In genomic region chr11:60939301-60939700, GRCh38 we compare ENCODE assay signal across 32 cellular contexts. TPM values are rescaled to one million over a fixed set of nuclear protein-coding genes. Genes with fewer than 3 reads are reported as not detected.
"Had no signal": no experiment of that assay in that cellular context is flagged by ENCODE, and none has a peak within 500 bp of the region (broad histone marks: within the 10 kb centered on the region; RNA-seq: fewer than 3 reads in every experiment).

No MANE protein-coding gene starts in this region.

- H3K9me3 Mint-ChIP-seq: activated CD4-positive, alpha-beta memory T cell treated with anti-CD3 and anti-CD28 coated beads, Interleukin-2, amount 10 ng/mL, durations not matched to agents 7 days and 5 days; activated CD4-positive, alpha-beta T cell treated with anti-CD3 and anti-CD28 coated beads, Interleukin-2, amount 10 ng/mL, durations not matched to agents 7 days and 5 days; activated T-cell treated with anti-CD3 and anti-CD28 coated beads, Interleukin-2, amount 50 U/mL, for 24 hours; natural killer cell treated with Interleukin-12 subunit alpha and Interleukin-12 subunit beta and Interleukin-15 and Interleukin-18, amount 100 ng/mL, for 72 hours; T-helper 1 cell treated with Interleukin-12 subunit alpha and Interleukin-12 subunit beta and Interleukin-4 antibody, amounts not matched to agents 30 μg/mL and 1 μg/mL, for 36 hours had no signal

- H3K27me3 Mint-ChIP-seq: activated CD4-positive, alpha-beta T cell treated with anti-CD3 and anti-CD28 coated beads, Interleukin-2, amount 10 ng/mL, durations not matched to agents 7 days and 5 days; activated T-cell treated with anti-CD3 and anti-CD28 coated beads, Interleukin-2, amount 50 U/mL, for 24 hours had no signal

- FAIRE-seq: colon, small intestine had no signal

- H3K4me1 Mint-ChIP-seq: activated CD4-positive, alpha-beta memory T cell treated with anti-CD3 and anti-CD28 coated beads, Interleukin-2, amount 10 ng/mL, durations not matched to agents 7 days and 5 days had no signal

- ATAC-seq: foreskin keratinocyte; heart left ventricle; natural killer cell treated with Interleukin-12 subunit alpha and Interleukin-12 subunit beta and Interleukin-15 and Interleukin-18, amount 100 ng/mL, for 72 hours had no signal

- H3K27me3 ChIP-seq: breast epithelium, esophagus muscularis mucosa, foreskin keratinocyte, heart left ventricle, ovary, sigmoid colon, upper lobe of left lung had no signal

- DNase-seq: activated CD4-positive, alpha-beta memory T cell treated with anti-CD3 and anti-CD28 coated beads, Interleukin-2, amount 10 ng/mL, durations not matched to agents 7 days and 5 days; activated CD4-positive, alpha-beta T cell treated with anti-CD3 and anti-CD28 coated beads for 1 hour; activated CD4-positive, alpha-beta T cell treated with anti-CD3 and anti-CD28 coated beads, Interleukin-2, amount 10 ng/mL, durations not matched to agents 7 days and 5 days; activated CD8-positive, alpha-beta memory T cell treated with anti-CD3 and anti-CD28 coated beads, Interleukin-2, amount 50 U/mL, for 48 hours; activated gamma-delta T cell treated with Interleukin-2 at 50 U/mL for 16 hours; activated naive CD4-positive, alpha-beta T cell treated with anti-CD3 and anti-CD28 coated beads, Interleukin-2, amount 50 U/mL, for 16 hours; activated T-cell treated with anti-CD3 and anti-CD28 coated beads, Interleukin-2, amount 50 U/mL, for 24 hours; amniotic stem cell; dermis blood vessel endothelial cell; effector CD4-positive, alpha-beta T cell; foreskin keratinocyte; mesendoderm; ovary; retina; sigmoid colon; small intestine; stimulated activated CD4-positive, alpha-beta T cell treated with anti-CD3 and anti-CD28 coated beads, Interleukin-1b, Interleukin-23, amount 100 ng/mL, for 48 hours; stimulated activated CD4-positive, alpha-beta T cell treated with anti-CD3 and anti-CD28 coated beads, Interleukin-4, amount 100 ng/mL, for 4 hours; stimulated activated CD8-positive, alpha-beta memory T cell treated with anti-CD3 and anti-CD28 coated beads, Interleukin-4, amount 100 ng/mL, for 48 hours; stimulated activated naive CD4-positive, alpha-beta T cell treated with Interleukin-2 at 50 U/mL for 16 hours; SW 1271; upper lobe of left lung had no signal

- H3K27ac Mint-ChIP-seq: activated CD4-positive, alpha-beta memory T cell treated with anti-CD3 and anti-CD28 coated beads, Interleukin-2, amount 10 ng/mL, durations not matched to agents 7 days and 5 days; activated CD4-positive, alpha-beta T cell treated with anti-CD3 and anti-CD28 coated beads, Interleukin-2, amount 10 ng/mL, durations not matched to agents 7 days and 5 days; natural killer cell treated with Interleukin-12 subunit alpha and Interleukin-12 subunit beta and Interleukin-15 and Interleukin-18, amount 100 ng/mL, for 72 hours; T-helper 1 cell treated with Interleukin-12 subunit alpha and Interleukin-12 subunit beta and Interleukin-4 antibody, amounts not matched to agents 30 μg/mL and 1 μg/mL, for 36 hours had no signal

- H3K27ac ChIP-seq: breast epithelium, esophagus muscularis mucosa, foreskin keratinocyte, heart left ventricle, neutrophil, ovary, prostate gland, sigmoid colon, thoracic aorta had no signal

- H3K4me3 ChIP-seq: breast epithelium, esophagus muscularis mucosa, heart left ventricle, lung, ovary, prostate gland, sigmoid colon, thoracic aorta, upper lobe of left lung had no signal

- H3K36me3 ChIP-seq: breast epithelium, ovary, prostate gland had no signal

- H3K9me3 ChIP-seq: breast epithelium, esophagus muscularis mucosa, heart left ventricle, neutrophil, ovary, prostate gland, sigmoid colon, thoracic aorta, upper lobe of left lung had no signal

- H3K4me3 Mint-ChIP-seq: activated CD4-positive, alpha-beta memory T cell treated with anti-CD3 and anti-CD28 coated beads, Interleukin-2, amount 10 ng/mL, durations not matched to agents 7 days and 5 days; activated CD4-positive, alpha-beta T cell treated with anti-CD3 and anti-CD28 coated beads, Interleukin-2, amount 10 ng/mL, durations not matched to agents 7 days and 5 days; activated T-cell treated with anti-CD3 and anti-CD28 coated beads, Interleukin-2, amount 50 U/mL, for 24 hours; natural killer cell treated with Interleukin-12 subunit alpha and Interleukin-12 subunit beta and Interleukin-15 and Interleukin-18, amount 100 ng/mL, for 72 hours; T-helper 1 cell treated with Interleukin-12 subunit alpha and Interleukin-12 subunit beta and Interleukin-4 antibody, amounts not matched to agents 30 μg/mL and 1 μg/mL, for 36 hours had no signal

- H3K36me3 Mint-ChIP-seq: natural killer cell treated with Interleukin-12 subunit alpha and Interleukin-12 subunit beta and Interleukin-15 and Interleukin-18, amount 100 ng/mL, for 72 hours had no signal

- H3K4me1 ChIP-seq: prostate gland had no signal

RNA-seq across cellular contexts. Expression of gene CD6, which starts 32.2 kb away (rescaled TPM):
- total RNA-seq: dermis blood vessel endothelial cell had no signal
